15 cellular contexts compared by ENCODE assay signal in the genomic region with DNA sequence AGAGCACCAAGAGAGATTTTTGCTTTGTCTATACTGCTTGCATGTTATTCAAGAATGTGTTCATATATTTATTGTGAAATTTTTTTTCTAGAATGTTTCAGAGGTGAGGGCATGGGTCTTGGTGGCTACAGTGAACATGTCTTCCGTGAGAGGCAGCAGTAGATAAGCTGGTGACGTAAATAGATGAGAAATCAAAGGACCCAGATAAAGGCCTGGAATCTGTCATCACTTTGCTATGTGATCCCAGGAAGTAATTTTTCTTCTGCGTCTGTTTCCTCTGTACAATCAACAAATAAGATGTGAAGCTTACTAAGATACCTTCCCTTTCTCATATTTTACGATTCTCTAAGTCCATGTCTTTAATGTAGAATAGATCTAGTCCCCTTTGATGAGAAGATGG.
A peak's percentile ranks its signal among the peaks of the same experiment; 100 is the strongest.
DNase-seq lines count a peak whose midpoint lies in the region; ATAC-seq and TF ChIP-seq lines count a peak whose summit lies in the region.
"Had no signal": no experiment of that assay in that cellular context is flagged by ENCODE, and none has a peak within 500 bp of the region (broad histone marks: within the 10 kb centered on the region; RNA-seq: fewer than 3 reads in every experiment).

No MANE protein-coding gene starts in this region.

- TF ChIP-seq CTCF in astrocyte of the spinal cord (IDR thresholded peaks at IDR 0.05; ENCODE audit: low read depth, low read length), result no peak

- H3K27ac ChIP-seq in HUES6 (ENCODE audit: low read depth, low read length), result peak overlapping the region; percentile 39; the same call in 1 of the 2 replicates
- H3K27ac ChIP-seq: KMS-11 had no signal

- H3K4me1 ChIP-seq in HUES6 (ENCODE audit: control insufficient read depth, insufficient read depth, low read length), result peaks cover 12% of the 10 kb centered on the region; the same call in 1 of the 2 replicates

- in situ Hi-C loops in astrocyte of the spinal cord (cut with HindIII; ENCODE audit: low sequenced_read_pairs), result no loop called here

- H3K4me3 ChIP-seq in HUES6 (ENCODE audit: low read depth, low read length), result no peak overlapping the region
- no peak overlapping the region for H3K4me3 ChIP-seq in astrocyte of the spinal cord (ENCODE audit: low read depth, low read length)

- peak; percentile 46 for DNase-seq in COLO829 (ENCODE audit: low spot score)
- peak; percentile 49 for DNase-seq in astrocyte of the spinal cord (ENCODE audit: low read depth, low spot score)
- DNase-seq in glomerular visceral epithelial cell (ENCODE audit: extremely low spot score), result peak; percentile 6
- DNase-seq in activated CD4-positive, alpha-beta T cell treated with anti-CD3 and anti-CD28 coated beads, Interleukin-2, amount 50 U/mL, for 1 hour, result no peak
- DNase-seq in GM19240 (ENCODE audit: insufficient read length, low spot score), result no peak
- DNase-seq: activated CD4-positive, CD25-positive, alpha-beta regulatory T cell; activated CD8-positive, alpha-beta memory T cell treated with anti-CD3 and anti-CD28 coated beads for 24 hours; effector CD4-positive, alpha-beta T cell; left ventricle myocardium superior; NCI-H1105 treated with DMSO at 0.1 percent for 48 hours; SHP77 treated with DMSO at 0.1 percent for 48 hours had no signal

- no peak for ATAC-seq in HG02885 (IDR thresholded peaks at IDR 0.05; ENCODE audit: poor library complexity, unreplicated experiment)
- no peak for ATAC-seq in HG02642 (IDR thresholded peaks at IDR 0.05; ENCODE audit: poor library complexity, unreplicated experiment)
- ATAC-seq: left ventricle myocardium superior had no signal

- H3K9me3 ChIP-seq in HUES6 (ENCODE audit: control insufficient read depth, insufficient read depth, low read depth, low read length), result no peaks in the 10 kb centered on the region

- H3K36me3 ChIP-seq in HUES6 (ENCODE audit: control insufficient read depth, insufficient read depth, low read length), result no peaks in the 10 kb centered on the region

- H3K9ac ChIP-seq in HUES6 (ENCODE audit: low read length), result no peak overlapping the region
- H3K9ac ChIP-seq: KMS-11 had no signal

- no peaks in the 10 kb centered on the region; the same call in 1 of the 2 replicates for H3K27me3 ChIP-seq in HUES6 (ENCODE audit: control insufficient read depth, insufficient read depth, low read length)

Comparison
In these comparisons a context has a peak if more than half of its experiments do, and no peak if none do; other contexts are left out.
1. DNase-seq: peak in COLO829 (single experiment), astrocyte of the spinal cord (single experiment) and glomerular visceral epithelial cell (single experiment); none in activated CD4-positive, alpha-beta T cell treated with anti-CD3 and anti-CD28 coated beads, Interleukin-2, amount 50 U/mL, for 1 hour (single experiment) and GM19240 (single experiment).